In genomic region chr9:87610200-87611155, GRCh38 we compare ENCODE assay signal across 21 cellular contexts.
DNase-seq lines count a peak whose midpoint lies in the region; ATAC-seq and TF ChIP-seq lines count a peak whose summit lies in the region.
"Had no signal": no experiment of that assay in that cellular context is flagged by ENCODE, and none has a peak within 500 bp of the region (broad histone marks: within the 10 kb centered on the region; RNA-seq: fewer than 3 reads in every experiment).

No MANE protein-coding gene starts in this region.

- H3K4me3 ChIP-seq in fibroblast of lung (replicated peaks in 1 of 4; ENCODE audit: control extremely low read depth in 1 of 4, insufficient read depth in 1 of 4, low read depth in 3 of 4, low read length in 4 of 4), result no peak overlapping the region
- no peak overlapping the region for H3K4me3 ChIP-seq in lower lobe of right lung
- no peak overlapping the region for H3K4me3 ChIP-seq in upper lobe of right lung
- H3K4me3 ChIP-seq in mucosa of descending colon, result no peak overlapping the region
- no peak overlapping the region for H3K4me3 ChIP-seq in Karpas-422 (ENCODE audit: low read length)
- H3K4me3 ChIP-seq: dorsolateral prefrontal cortex, PC-9, thyroid gland had no signal

- H3K27me3 ChIP-seq in fibroblast of lung (ENCODE audit: control insufficient read depth, insufficient read depth, low read length) (no peaks in the 10 kb centered on the region), lower lobe of right lung (ENCODE audit: low read depth) (no peaks in the 10 kb centered on the region), upper lobe of right lung (no peaks in the 10 kb centered on the region), Karpas-422 (ENCODE audit: low read length) (no peaks in the 10 kb centered on the region)
- H3K27me3 ChIP-seq: dorsolateral prefrontal cortex, thyroid gland had no signal

- H3K9me3 ChIP-seq in fibroblast of lung (ENCODE audit: control insufficient read depth, insufficient read depth, low read depth, low read length) (no peaks in the 10 kb centered on the region), lower lobe of right lung (no peaks in the 10 kb centered on the region), upper lobe of right lung (no peaks in the 10 kb centered on the region), mucosa of descending colon (no peaks in the 10 kb centered on the region), Karpas-422 (ENCODE audit: low read length) (no peaks in the 10 kb centered on the region; the same call in 1 of the 2 replicates)
- H3K9me3 ChIP-seq: thyroid gland had no signal

- H3K9ac ChIP-seq in fibroblast of lung (ENCODE audit: insufficient read depth, low read length) (no peak overlapping the region), Karpas-422 (ENCODE audit: low read length) (no peak overlapping the region)
- H3K9ac ChIP-seq: parathyroid adenoma had no signal

- H2AFZ ChIP-seq in fibroblast of lung (ENCODE audit: low read length) (no peak overlapping the region), Karpas-422 (ENCODE audit: low read length) (no peak overlapping the region)
- H2AFZ ChIP-seq: parathyroid adenoma, PC-9 had no signal

- DNase-seq in Right ventricle myocardium inferior (ENCODE audit: missing footprints), result no peak
- DNase-seq in cardiac septum (ENCODE audit: low spot score), result no peak
- peak; percentile 15 to 57 for DNase-seq in fibroblast of lung (ENCODE audit: low read depth in 2 of 2)
- no peak for DNase-seq in lower lobe of right lung
- DNase-seq in upper lobe of right lung, result no peak
- no peak for DNase-seq in mucosa of descending colon
- DNase-seq in Karpas-422, result no peak
- no peak for DNase-seq in ureter (ENCODE audit: low spot score)
- DNase-seq: activated CD4-positive, alpha-beta T cell treated with anti-CD3 and anti-CD28 coated beads, Interleukin-2, amount 50 U/mL, for 1 hour; activated naive CD4-positive, alpha-beta T cell; C1 segment of cervical spinal cord; DMS153; dorsolateral prefrontal cortex; HCEC 1CT; kidney glomerular epithelial cell; NCI-H1436; NCI-H2171 treated with DMSO at 0.1 percent for 48 hours; PC-9; thyroid gland had no signal

- no peaks in the 10 kb centered on the region for H3K9me2 ChIP-seq in Karpas-422 (replicated peaks; ENCODE audit: insufficient read depth, low read length)

- H4K20me1 ChIP-seq in fibroblast of lung (ENCODE audit: control insufficient read depth, extremely low read depth, insufficient read depth, low read length) (no peaks in the 10 kb centered on the region), Karpas-422 (ENCODE audit: insufficient read depth, low read depth, low read length) (no peaks in the 10 kb centered on the region)

- no peaks in the 10 kb centered on the region for H3K79me2 ChIP-seq in fibroblast of lung (ENCODE audit: control insufficient read depth, insufficient read depth, low read length)
- H3K79me2 ChIP-seq in Karpas-422 (ENCODE audit: low read length), result no peaks in the 10 kb centered on the region
- H3K79me2 ChIP-seq: parathyroid adenoma had no signal

- H3K27ac ChIP-seq in fibroblast of lung (ENCODE audit: insufficient read depth, low read length) (no peak overlapping the region), lower lobe of right lung (peak overlapping the region; percentile 53), upper lobe of right lung (peak overlapping the region; percentile 45), Karpas-422 (ENCODE audit: low read length) (no peak overlapping the region)
- H3K27ac ChIP-seq: parathyroid adenoma, PC-9, thyroid gland had no signal

- no peak for TF ChIP-seq CTCF in fibroblast of lung (conservative IDR thresholded peaks at IDR 0.05 in 1 of 2, IDR thresholded peaks at IDR 0.05 in 1 of 2; ENCODE audit: low read depth in 1 of 2, low read length in 2 of 2)
- TF ChIP-seq CTCF in lower lobe of right lung (IDR thresholded peaks at IDR 0.05), result no peak
- TF ChIP-seq CTCF in upper lobe of right lung (IDR thresholded peaks at IDR 0.05), result no peak
- no peak for TF ChIP-seq CTCF in mucosa of descending colon (IDR thresholded peaks at IDR 0.05)

- H3K4me2 ChIP-seq in fibroblast of lung (ENCODE audit: extremely low read depth, insufficient read depth, low read length) (no peak overlapping the region), Karpas-422 (ENCODE audit: low read depth, low read length, poor library complexity, severe bottlenecking) (no peak overlapping the region)
- H3K4me2 ChIP-seq: PC-9 had no signal

- H3K4me1 ChIP-seq in fibroblast of lung (ENCODE audit: control insufficient read depth, extremely low read depth, insufficient read depth, low read length), result no peaks in the 10 kb centered on the region
- H3K4me1 ChIP-seq in lower lobe of right lung, result peaks cover 90% of the 10 kb centered on the region
- peaks cover 50% of the 10 kb centered on the region for H3K4me1 ChIP-seq in upper lobe of right lung
- no peaks in the 10 kb centered on the region for H3K4me1 ChIP-seq in mucosa of descending colon (ENCODE audit: low read depth)
- no peaks in the 10 kb centered on the region for H3K4me1 ChIP-seq in Karpas-422 (ENCODE audit: low read length)
- H3K4me1 ChIP-seq: parathyroid adenoma had no signal

- H3K36me3 ChIP-seq in fibroblast of lung (ENCODE audit: control insufficient read depth, insufficient read depth, low read length) (no peaks in the 10 kb centered on the region), lower lobe of right lung (peaks cover 7% of the 10 kb centered on the region), upper lobe of right lung (peaks cover 5% of the 10 kb centered on the region), mucosa of descending colon (ENCODE audit: low read depth) (no peaks in the 10 kb centered on the region), Karpas-422 (ENCODE audit: insufficient read depth, low read length) (no peaks in the 10 kb centered on the region)

- intact Hi-C loops in Right ventricle myocardium inferior (cut with DNase I) (no loop called here), cardiac septum (cut with DNase I) (no loop called here), lower lobe of right lung (cut with DNase I) (no loop called here), upper lobe of right lung (cut with DNase I) (no loop called here), mucosa of descending colon (cut with DNase I, micrococcal nuclease) (loop anchor here in 1 of 2 donors (10.0 kb wide), 1 partner anchor 116 kb away; the partner anchor contains the start of gene DAPK1)

- ATAC-seq in Right ventricle myocardium inferior (peak; percentile 63), lower lobe of right lung (no peak), upper lobe of right lung (no peak), mucosa of descending colon (no peak)
- ATAC-seq: stimulated activated effector memory CD8-positive, alpha-beta T cell treated with anti-CD3 and anti-CD28 coated beads, Interleukin-12 subunit alpha, Interleukin-12 subunit beta, amount 100 ng/mL, for 72 hours had no signal

Comparison
In these comparisons a context has a peak if more than half of its experiments do, and no peak if none do; other contexts are left out.
1. DNase-seq: peak in fibroblast of lung (2 of 2); none in Right ventricle myocardium inferior (single experiment), cardiac septum (single experiment), lower lobe of right lung (single experiment), upper lobe of right lung (single experiment), mucosa of descending colon (0 of 3), Karpas-422 (single experiment) and ureter (single experiment).
2. H3K27ac ChIP-seq: peak in lower lobe of right lung (single experiment) and upper lobe of right lung (single experiment); none in fibroblast of lung (single experiment) and Karpas-422 (single experiment).